Comparison of ENCODE assay signal across 24 cellular contexts in genomic region chr2:15605721-15606120, GRCh38.
"Had no signal": no experiment of that assay in that cellular context is flagged by ENCODE, and none has a peak within 500 bp of the region (broad histone marks: within the 10 kb centered on the region; RNA-seq: fewer than 3 reads in every experiment).

No MANE protein-coding gene starts in this region.

- H3K27me3 Mint-ChIP-seq: naive B cell; progenitor cell of endocrine pancreas; stimulated activated memory B cell treated with anti-CD40 and anti-IgM and Interleukin-4, amounts not matched to agents 10 μg/mL and 1 μg/mL and 100 μg/mL, for 72 hours had no signal

- H3K36me3 ChIP-seq: ovary had no signal

- H3K4me1 ChIP-seq: left ventricle myocardium inferior, right atrium auricular region, spleen, suprapubic skin, tibial artery, upper lobe of right lung had no signal

- H3K4me3 ChIP-seq: left ventricle myocardium inferior, lung, ovary, right atrium auricular region, skin epidermis, spleen, suprapubic skin, thoracic aorta, tibial artery, upper lobe of right lung had no signal

- H3K27me3 ChIP-seq: ovary, right atrium auricular region, spleen, suprapubic skin, tibial artery, upper lobe of right lung had no signal

- H3K9me3 ChIP-seq: left ventricle myocardium inferior, ovary, right atrium auricular region, spleen, suprapubic skin, thoracic aorta, tibial artery, upper lobe of right lung had no signal

- H3K9me3 Mint-ChIP-seq: immature natural killer cell; naive B cell; natural killer cell; stimulated activated memory B cell treated with anti-CD40 and anti-IgM and Interleukin-4, amounts not matched to agents 10 μg/mL and 1 μg/mL and 100 μg/mL, for 72 hours had no signal

- H3K4me3 Mint-ChIP-seq: immature natural killer cell; mesothelial cell of epicardium; natural killer cell; stimulated activated memory B cell treated with anti-CD40 and anti-IgM and Interleukin-4, amounts not matched to agents 10 μg/mL and 1 μg/mL and 100 μg/mL, for 72 hours had no signal

- ATAC-seq: natural killer cell; sciatic nerve; stimulated activated memory B cell treated with anti-CD40 and anti-IgM and Interleukin-4, amounts not matched to agents 10 μg/mL and 1 μg/mL and 100 μg/mL, for 72 hours; upper lobe of right lung had no signal

- FAIRE-seq: islet of Langerhans, urothelium cell line had no signal

- H3K27ac ChIP-seq: left ventricle myocardium inferior, ovary, right atrium auricular region, skin epidermis, spleen, suprapubic skin, thoracic aorta, tibial artery, upper lobe of right lung had no signal

- H3K4me1 Mint-ChIP-seq: mesothelial cell of epicardium; stimulated activated memory B cell treated with anti-CD40 and anti-IgM and Interleukin-4, amounts not matched to agents 10 μg/mL and 1 μg/mL and 100 μg/mL, for 72 hours had no signal

- DNase-seq: hypothalamus; immature natural killer cell; left ventricle myocardium inferior; mesendoderm; naive B cell; natural killer cell; ovary; spleen; stimulated activated CD4-positive, alpha-beta T cell treated with anti-CD3 and anti-CD28 coated beads, Interleukin-4, amount 100 ng/mL, for 24 hours; stimulated activated naive CD4-positive, alpha-beta T cell treated with Interleukin-2 at 50 U/mL for 16 hours; tibial artery; trophoblast cell; upper lobe of right lung had no signal

- H3K27ac Mint-ChIP-seq: mesothelial cell of epicardium; progenitor cell of endocrine pancreas; stimulated activated memory B cell treated with anti-CD40 and anti-IgM and Interleukin-4, amounts not matched to agents 10 μg/mL and 1 μg/mL and 100 μg/mL, for 72 hours had no signal
